Comparison of ENCODE assay signal across 8 cellular contexts in genomic region chr4:87424032-87424543, GRCh38. TPM values are rescaled to one million over a fixed set of nuclear protein-coding genes. Genes with fewer than 3 reads are reported as not detected.
DNase-seq lines count a peak whose midpoint lies in the region; ATAC-seq and TF ChIP-seq lines count a peak whose summit lies in the region.
"Not testable (repeated sequence)": the region's sequence is repeated elsewhere in the genome, so short reads cannot be mapped to it uniquely, and the experiment has no call there.

No MANE protein-coding gene starts in this region.

- not testable (repeated sequence) for H3K4ac ChIP-seq in IMR-90 (ENCODE audit: low read depth, low read length)

- not testable (repeated sequence) for H3K27ac ChIP-seq in CD8-positive, alpha-beta T cell (ENCODE audit: low read depth, low read length); IMR-90 (ENCODE audit: insufficient read depth, low read length); effector memory CD4-positive, alpha-beta T cell (ENCODE audit: insufficient read depth, low read length, poor library complexity, severe bottlenecking)
- H3K27ac ChIP-seq in RWPE1 = peak overlapping the region; percentile 23; the same call in 1 of the 2 replicates
- peak overlapping the region in 1 of 5 donors; percentile 95 for H3K27ac ChIP-seq in stomach

- not testable (repeated sequence) for H4K5ac ChIP-seq in IMR-90 (ENCODE audit: low read depth, low read length)

- not testable (repeated sequence) for H2AK9ac ChIP-seq in IMR-90 (replicated peaks; ENCODE audit: low read depth, low read length, poor library complexity)

- POLR2A ChIA-PET in CD8-positive, alpha-beta T cell (lab: Charles Lee); IMR-90 (lab: Charles Lee; ENCODE audit: unreplicated experiment); RWPE1 (lab: Yijun Ruan, JAX; ENCODE audit: low non-redundant PET): not testable (repeated sequence)

- H3K9me1 ChIP-seq in IMR-90 (ENCODE audit: insufficient read depth, low read length) = not testable (repeated sequence)

- ATAC-seq in CD8-positive, alpha-beta T cell; IMR-90 (ENCODE audit: low read depth); natural killer cell treated with Interleukin-12 subunit alpha and Interleukin-12 subunit beta and Interleukin-15 and Interleukin-18, amount 100 ng/mL, for 72 hours: not testable (repeated sequence)

- H2BK15ac ChIP-seq in IMR-90 (ENCODE audit: low read depth, low read length) = not testable (repeated sequence)

- H2BK5ac ChIP-seq in IMR-90 (ENCODE audit: low read depth, low read length, poor library complexity, severe bottlenecking) = not testable (repeated sequence)

- H2BK20ac ChIP-seq in IMR-90 (ENCODE audit: low read depth, low read length) = not testable (repeated sequence)

- not testable (repeated sequence) for H3K9ac ChIP-seq in IMR-90 (ENCODE audit: low read depth, low read length); iPS-15b (ENCODE audit: low read depth, low read length)

- not testable (repeated sequence) for TF ChIP-seq EP300 in stomach (IDR thresholded peaks at IDR 0.05)

- not testable (repeated sequence) for TF ChIP-seq RAD21 in IMR-90 (IDR thresholded peaks at IDR 0.05; ENCODE audit: low read length)

- H2AFZ ChIP-seq in IMR-90 (replicated peaks; ENCODE audit: low read length, poor library complexity) = not testable (repeated sequence)

- H3K4me1 ChIP-seq in CD8-positive, alpha-beta T cell (ENCODE audit: insufficient read depth, low read length) = peaks cover 18% of the 10 kb centered on the region
- not testable (repeated sequence) for H3K4me1 ChIP-seq in IMR-90 (ENCODE audit: control insufficient read depth, insufficient read depth, low read length); effector memory CD4-positive, alpha-beta T cell (ENCODE audit: control insufficient read depth, insufficient read depth, low read length, poor library complexity, severe bottlenecking)
- H3K4me1 ChIP-seq in iPS-15b (ENCODE audit: control insufficient read depth, insufficient read depth, low read length) (peaks cover 10% of the 10 kb centered on the region), stomach (peaks cover 24 to 76% (median 56%) of the 10 kb centered on the region in 4 donors)

- H3K4me3 ChIP-seq in CD8-positive, alpha-beta T cell (ENCODE audit: low read depth, low read length); IMR-90 (ENCODE audit: insufficient read depth, low read depth, low read length): not testable (repeated sequence)
- H3K4me3 ChIP-seq in effector memory CD4-positive, alpha-beta T cell (ENCODE audit: insufficient read depth, low read depth, low read length, poor library complexity, severe bottlenecking) = peak overlapping the region; percentile 94
- peak overlapping the region; percentile 99 for H3K4me3 ChIP-seq in iPS-15b (ENCODE audit: low read depth, low read length)
- H3K4me3 ChIP-seq in stomach = peak overlapping the region; percentile 75 to 84 (median 79)

- TF ChIP-seq CTCF in CD8-positive, alpha-beta T cell (IDR thresholded peaks at IDR 0.05); IMR-90 (conservative IDR thresholded peaks at IDR 0.05; ENCODE audit: low read depth, low read length); RWPE1 (conservative IDR thresholded peaks at IDR 0.05; ENCODE audit: low read depth); stomach (IDR thresholded peaks at IDR 0.05): not testable (repeated sequence)

- not testable (repeated sequence) for H3K36me3 ChIP-seq in CD8-positive, alpha-beta T cell (ENCODE audit: insufficient read depth, low read length); IMR-90 (ENCODE audit: control insufficient read depth, insufficient read depth, low read length); effector memory CD4-positive, alpha-beta T cell (ENCODE audit: control insufficient read depth, insufficient read depth, low read length); iPS-15b (ENCODE audit: control insufficient read depth, insufficient read depth, low read length); stomach

- H3K27me3 Mint-ChIP-seq in CD8-positive, alpha-beta T cell (ENCODE audit: low read depth); activated naive CD4-positive, alpha-beta T cell treated with anti-CD3 and anti-CD28 coated beads, Interleukin-2, amount 50 U/mL, for 24 hours; natural killer cell treated with Interleukin-12 subunit alpha and Interleukin-12 subunit beta and Interleukin-15 and Interleukin-18, amount 100 ng/mL, for 72 hours: not testable (repeated sequence)

- not testable (repeated sequence) for DNase-seq in CD8-positive, alpha-beta T cell; IMR-90; RWPE1 (ENCODE audit: low spot score); effector memory CD4-positive, alpha-beta T cell; natural killer cell treated with Interleukin-12 subunit alpha and Interleukin-12 subunit beta and Interleukin-15 and Interleukin-18, amount 100 ng/mL, for 72 hours (ENCODE audit: low spot score); stomach

- H3K79me1 ChIP-seq in IMR-90 (ENCODE audit: low read depth in 1 of 2, low read length in 2 of 2) = peaks cover 21 to 47% of the 10 kb centered on the region in 2 experiments

- not testable (repeated sequence) for H3K18ac ChIP-seq in IMR-90 (ENCODE audit: low read depth, low read length)

- TF ChIP-seq POLR2A in IMR-90 (IDR thresholded peaks at IDR 0.05; ENCODE audit: low read depth, low read length); stomach (IDR thresholded peaks at IDR 0.05): not testable (repeated sequence)

- H3K27ac Mint-ChIP-seq in CD8-positive, alpha-beta T cell = peak overlapping the region; percentile 41
- H3K27ac Mint-ChIP-seq in activated naive CD4-positive, alpha-beta T cell treated with anti-CD3 and anti-CD28 coated beads, Interleukin-2, amount 50 U/mL, for 24 hours = peak overlapping the region; percentile 10
- peak overlapping the region; percentile 93 to 95 for H3K27ac Mint-ChIP-seq in natural killer cell treated with Interleukin-12 subunit alpha and Interleukin-12 subunit beta and Interleukin-15 and Interleukin-18, amount 100 ng/mL, for 72 hours

- in situ Hi-C loops in IMR-90 (cut with MboI; ENCODE audit: low sequenced_read_pairs) = not testable (repeated sequence)

- H4K20me1 ChIP-seq in IMR-90 (ENCODE audit: insufficient read depth, low read length) = not testable (repeated sequence)

- H3K9me3 ChIP-seq in CD8-positive, alpha-beta T cell (ENCODE audit: low read length); IMR-90 (ENCODE audit: control insufficient read depth, insufficient read depth, low read length); effector memory CD4-positive, alpha-beta T cell (ENCODE audit: control insufficient read depth, low read length); iPS-15b (ENCODE audit: control insufficient read depth, insufficient read depth, low read length); stomach: not testable (repeated sequence)

- H3K36me3 Mint-ChIP-seq in CD8-positive, alpha-beta T cell; activated naive CD4-positive, alpha-beta T cell treated with anti-CD3 and anti-CD28 coated beads, Interleukin-2, amount 50 U/mL, for 24 hours; natural killer cell treated with Interleukin-12 subunit alpha and Interleukin-12 subunit beta and Interleukin-15 and Interleukin-18, amount 100 ng/mL, for 72 hours: not testable (repeated sequence)

- H3K56ac ChIP-seq in IMR-90 (ENCODE audit: extremely low read depth, insufficient read depth, low read length) = not testable (repeated sequence)

- H3K4me3 Mint-ChIP-seq in CD8-positive, alpha-beta T cell = peak overlapping the region; percentile 72
- peak overlapping the region; percentile 97 for H3K4me3 Mint-ChIP-seq in activated naive CD4-positive, alpha-beta T cell treated with anti-CD3 and anti-CD28 coated beads, Interleukin-2, amount 50 U/mL, for 24 hours
- peak overlapping the region; percentile 94 for H3K4me3 Mint-ChIP-seq in natural killer cell treated with Interleukin-12 subunit alpha and Interleukin-12 subunit beta and Interleukin-15 and Interleukin-18, amount 100 ng/mL, for 72 hours

- not testable (repeated sequence) for H2AK5ac ChIP-seq in IMR-90 (ENCODE audit: low read depth, low read length)

- no CpG with 5 or more reads among the region's 22 CpGs for WGBS in IMR-90 (ENCODE audit: extremely low coverage in 2 of 2, insufficient read length in 1 of 2), 2 experiments
- WGBS in stomach, 5 donors = 88 to 95% (median 90%) methylated on average over 22 of the region's 22 CpGs

- dilution Hi-C loops in IMR-90 (cut with HindIII; ENCODE audit: low sequenced_read_pairs, unreplicated experiment) = not testable (repeated sequence)

- not testable (repeated sequence) for H3K9me3 Mint-ChIP-seq in CD8-positive, alpha-beta T cell; activated naive CD4-positive, alpha-beta T cell treated with anti-CD3 and anti-CD28 coated beads, Interleukin-2, amount 50 U/mL, for 24 hours; natural killer cell treated with Interleukin-12 subunit alpha and Interleukin-12 subunit beta and Interleukin-15 and Interleukin-18, amount 100 ng/mL, for 72 hours

- CTCF ChIA-PET in CD8-positive, alpha-beta T cell (lab: Charles Lee) = not testable (repeated sequence)
- CTCF ChIA-PET in IMR-90 (lab: Yijun Ruan, JAX) = interaction anchor here (1.7 kb wide), 1 partner anchor 48 kb away, joined by 6 read pairs; no protein-coding TSS in a partner anchor
- CTCF ChIA-PET in RWPE1 (lab: Yijun Ruan, JAX) = interaction anchor here (0.6 to 1.1 kb wide), 3 partner anchors 12 to 239 kb away, joined by 3 to 4 read pairs (median 3); no protein-coding TSS in a partner anchor

- H3K27me3 ChIP-seq in CD8-positive, alpha-beta T cell (ENCODE audit: insufficient read depth, low read length); IMR-90 (ENCODE audit: control insufficient read depth, insufficient read depth, low read length); effector memory CD4-positive, alpha-beta T cell (replicated peaks; ENCODE audit: control insufficient read depth, insufficient read depth, low read length, poor library complexity, severe bottlenecking); iPS-15b (ENCODE audit: control insufficient read depth, insufficient read depth, low read length); stomach: not testable (repeated sequence)

- not testable (repeated sequence) for H4K91ac ChIP-seq in IMR-90 (ENCODE audit: insufficient read depth, low read depth, low read length)

- peaks cover 53% of the 10 kb centered on the region for H3K4me1 Mint-ChIP-seq in CD8-positive, alpha-beta T cell (ENCODE audit: low read depth)
- peaks cover 61% of the 10 kb centered on the region for H3K4me1 Mint-ChIP-seq in activated naive CD4-positive, alpha-beta T cell treated with anti-CD3 and anti-CD28 coated beads, Interleukin-2, amount 50 U/mL, for 24 hours
- H3K4me1 Mint-ChIP-seq in natural killer cell treated with Interleukin-12 subunit alpha and Interleukin-12 subunit beta and Interleukin-15 and Interleukin-18, amount 100 ng/mL, for 72 hours (ENCODE audit: low read depth in 2 of 2) = peaks cover 20 to 25% of the 10 kb centered on the region in 2 donors

- H3K14ac ChIP-seq in IMR-90 (replicated peaks; ENCODE audit: low read depth, low read length) = not testable (repeated sequence)

- BruUV-seq in IMR-90 (replicated peaks; lab: Mats Ljungman, UMichigan) = not testable (repeated sequence)

- H4K8ac ChIP-seq in IMR-90 (ENCODE audit: low read depth in 2 of 2, low read length in 2 of 2) = not testable (repeated sequence)

- not testable (repeated sequence) for H2BK120ac ChIP-seq in IMR-90 (ENCODE audit: low read depth, low read length)

- peak overlapping the region; percentile 95 for H3K4me2 ChIP-seq in IMR-90 (ENCODE audit: low read depth, low read length)

- intact Hi-C loops in CD8-positive, alpha-beta T cell (cut with DNase I, micrococcal nuclease) = loop anchor here (5.0 to 10.0 kb wide), 7 partner anchors 49 to 1401 kb away; partner anchors contain the start of genes HERC5 (in 1 of the 2) and PPM1K (in 1 of the 2)
- intact Hi-C loops in IMR-90 (cut with micrococcal nuclease) = loop anchor here (5.0 kb wide), 1 partner anchor 47 kb away; no protein-coding TSS in a partner anchor
- intact Hi-C loops in stomach (cut with DNase I; ENCODE audit: low total_unique reads) = not testable (repeated sequence)

- H3K23ac ChIP-seq in IMR-90 (ENCODE audit: low read depth, low read length) = 0 out of 2 replicates have a peak overlapping the region, but pooled peaks have one; percentile 66

RNA-seq across cellular contexts. Expression of gene NUDT9, which starts 1.7 kb away (rescaled TPM):
- total RNA-seq in CD8-positive, alpha-beta T cell = 1 to 10 TPM; 4.9 to 6.4 TPM
- total RNA-seq in IMR-90 (2012; rRNA removed) (10.0 and 14.2 TPM in 2 replicates), stomach (10 to 100 TPM in 3 of 5 donors, 1 to 10 TPM in 2; 3.6 to 44.9 (median 13.9) TPM)
- polyA plus RNA-seq in IMR-90 (2012; rRNA removed) (19.3 and 23.5 TPM in 2 replicates), stomach (10 to 100 TPM; 19.7 to 36.0 (median 20.6) TPM)
- 16.4 and 19.1 TPM in 2 replicates for polyA plus RNA-seq in IMR-90 (2012; cell fraction: cytosol; rRNA removed)
- polyA plus RNA-seq in IMR-90 (2012; cell fraction: nucleus; rRNA removed; ENCODE audit: low replicate concordance) = 9.4 and 18.5 TPM in 2 replicates
- 10 to 100 TPM; 14.6 to 18.2 TPM for total RNA-seq in natural killer cell treated with Interleukin-12 subunit alpha and Interleukin-12 subunit beta and Interleukin-15 and Interleukin-18, amount 100 ng/mL, for 72 hours

RNA-seq across cellular contexts. Expression of gene HSD17B11, which starts 33.1 kb away (rescaled TPM):
- 10 to 100 TPM; 38.8 to 42.4 TPM for total RNA-seq in CD8-positive, alpha-beta T cell
- total RNA-seq in IMR-90 (2012; rRNA removed) (11.3 and 28.6 TPM in 2 replicates), stomach (100 to 1,000 TPM in 1 of 5 donors, 10 to 100 TPM in 4; 47.8 to 116 (median 66.7) TPM)
- polyA plus RNA-seq in IMR-90 (2012; rRNA removed) (8.4 and 12.0 TPM in 2 replicates), stomach (10 to 100 TPM; 14.4 to 37.1 (median 27.0) TPM)
- polyA plus RNA-seq in IMR-90 (2012; cell fraction: cytosol; rRNA removed) = 1.6 and 1.7 TPM in 2 replicates
- 0.26 and 4.4 TPM in 2 replicates for polyA plus RNA-seq in IMR-90 (2012; cell fraction: nucleus; rRNA removed; ENCODE audit: low replicate concordance)
- 10 to 100 TPM; 11.2 to 18.3 TPM for total RNA-seq in natural killer cell treated with Interleukin-12 subunit alpha and Interleukin-12 subunit beta and Interleukin-15 and Interleukin-18, amount 100 ng/mL, for 72 hours

Comparison
In these comparisons a context has a peak if more than half of its experiments do, and no peak if none do; other contexts are left out.
1. H3K27ac Mint-ChIP-seq: peak in every context shown above with its lines; median percentile 94 in natural killer cell treated with Interleukin-12 subunit alpha and Interleukin-12 subunit beta and Interleukin-15 and Interleukin-18, amount 100 ng/mL, for 72 hours; 41 in CD8-positive, alpha-beta T cell; 10 in activated naive CD4-positive, alpha-beta T cell treated with anti-CD3 and anti-CD28 coated beads, Interleukin-2, amount 50 U/mL, for 24 hours.